1 cellular context compared by ENCODE assay signal in the genomic region with DNA sequence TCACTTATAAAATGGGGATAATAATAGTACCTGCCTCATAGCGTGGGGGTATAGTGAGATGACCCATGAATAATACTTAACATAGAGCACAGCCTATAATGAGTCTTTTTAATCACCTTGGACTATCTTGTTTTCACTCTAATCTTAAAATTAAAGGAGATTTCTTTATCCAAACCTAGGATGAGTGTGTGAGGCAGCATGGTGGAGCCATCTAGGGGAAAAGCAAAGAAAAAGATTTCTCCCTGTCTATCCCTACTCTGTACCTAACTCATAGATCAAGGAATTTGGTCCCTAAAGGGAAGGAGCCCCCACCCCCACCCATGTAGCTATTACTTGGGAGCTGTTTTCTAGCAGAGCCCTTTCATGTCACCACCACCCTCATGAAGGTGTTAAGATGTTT.
TF ChIP-seq lines count a peak whose summit lies in the region.

No MANE protein-coding gene starts in this region.

TF ChIP-seq in A549, 52 proteins besides CTCF, POLR2A, EP300 and RAD21:
- TF ChIP-seq SMC3 (IDR thresholded peaks at IDR 0.05) (peak; percentile 42; the same call in 1 of the 3 replicates), KDM1A (IDR thresholded peaks at IDR 0.05; ENCODE audit: low read depth) (no peak)
TF ChIP-seq in A549: peak in this region for 1.
